22 cellular contexts compared by ENCODE assay signal in the genomic region with DNA sequence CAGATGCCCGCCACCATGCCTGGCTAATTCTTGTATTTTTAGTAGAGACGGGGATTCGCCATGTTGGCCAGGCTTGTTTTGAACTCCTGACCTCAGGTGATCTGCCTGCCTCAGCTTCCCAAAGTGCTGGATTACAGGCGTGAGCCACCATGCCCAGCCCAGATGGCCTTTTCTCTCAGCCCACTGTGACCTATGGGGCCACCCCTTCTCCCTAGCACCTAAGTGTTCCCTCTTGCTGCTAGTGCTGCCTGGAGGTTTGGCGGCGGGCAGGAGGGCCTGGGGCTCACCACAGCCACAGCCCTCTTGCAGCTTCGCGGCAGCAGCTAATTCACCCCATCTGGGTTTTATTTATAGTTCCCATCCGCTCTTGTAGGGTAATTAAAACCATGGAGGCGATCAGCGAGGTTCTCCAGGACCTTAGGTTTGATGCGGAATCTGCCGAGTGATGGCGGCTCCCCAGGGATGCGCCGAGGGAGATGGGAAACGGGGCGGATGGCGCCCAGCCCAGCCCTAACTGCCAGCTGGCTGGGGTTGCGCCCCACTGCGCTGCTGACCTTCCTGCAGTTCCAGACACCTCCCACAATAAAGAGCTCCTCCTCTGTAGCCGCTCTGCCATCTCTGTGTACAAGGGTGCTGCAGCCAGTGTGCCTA. TPM values are rescaled to one million over a fixed set of nuclear protein-coding genes. Genes with fewer than 3 reads are reported as not detected.
DNase-seq lines count a peak whose midpoint lies in the region; ATAC-seq and TF ChIP-seq lines count a peak whose summit lies in the region.
"Had no signal": no experiment of that assay in that cellular context is flagged by ENCODE, and none has a peak within 500 bp of the region (broad histone marks: within the 10 kb centered on the region; RNA-seq: fewer than 3 reads in every experiment).

No MANE protein-coding gene starts in this region.

- peaks cover 0 to 4% (median 0%) of the 10 kb centered on the region in 4 donors for H3K36me3 ChIP-seq in transverse colon

- no peak overlapping the region for H3K27ac ChIP-seq in transverse colon
- H3K27ac ChIP-seq: ascending aorta, coronary artery, epithelial cell of prostate, SJSA1, thoracic aorta had no signal

- TF ChIP-seq EP300 in transverse colon (IDR thresholded peaks at IDR 0.05; ENCODE audit: low read depth): no peak

- TF ChIP-seq CTCF in AG09309 (IDR thresholded peaks at IDR 0.05; ENCODE audit: control insufficient read depth, insufficient read depth, low read depth, low read length, missing control alignments) (no peak), transverse colon (IDR thresholded peaks at IDR 0.05) (no peak)
- TF ChIP-seq CTCF in activated CD8-positive, alpha-beta T cell treated with anti-CD3 and anti-CD28 coated beads for 36 hours (IDR thresholded peaks at IDR 0.05): no peak

- peaks cover 3% of the 10 kb centered on the region for H3K27me3 Mint-ChIP-seq in activated CD8-positive, alpha-beta T cell treated with anti-CD3 and anti-CD28 coated beads for 36 hours
- H3K27me3 Mint-ChIP-seq in immature natural killer cell (ENCODE audit: low read depth in 3 of 3): peaks cover 0 to 9% (median 2%) of the 10 kb centered on the region in 3 donors

- H3K4me3 ChIP-seq in AG09309 (ENCODE audit: control insufficient read depth, low read depth, low read length): no peak overlapping the region
- no peak overlapping the region for H3K4me3 ChIP-seq in transverse colon
- H3K4me3 ChIP-seq: ascending aorta, coronary artery, sigmoid colon, SJSA1, thoracic aorta had no signal

- intact Hi-C loops in activated CD8-positive, alpha-beta T cell treated with anti-CD3 and anti-CD28 coated beads for 36 hours (cut with micrococcal nuclease): loop anchor here (10.0 kb wide), 1 partner anchor 253 kb away; no protein-coding TSS in a partner anchor
- intact Hi-C loops in transverse colon (cut with DNase I; ENCODE audit: low total_unique reads): loop anchor here (5.0 kb wide), 1 partner anchor 255 kb away; no protein-coding TSS in a partner anchor

- no peak for ATAC-seq in activated CD8-positive, alpha-beta T cell treated with anti-CD3 and anti-CD28 coated beads for 36 hours
- no peak for ATAC-seq in GM21447 (IDR thresholded peaks at IDR 0.05; ENCODE audit: unreplicated experiment)

- peaks cover 37% of the 10 kb centered on the region for H3K4me1 Mint-ChIP-seq in activated CD8-positive, alpha-beta T cell treated with anti-CD3 and anti-CD28 coated beads for 36 hours (ENCODE audit: low read depth)
- peaks cover 37 to 46% of the 10 kb centered on the region in 2 donors for H3K4me1 Mint-ChIP-seq in immature natural killer cell

- DNase-seq in AG09309 (ENCODE audit: low read depth) (peak; percentile 27), EH (ENCODE audit: low read depth) (peak; percentile 9), immature natural killer cell (no peak), iPS-NIHi7 (ENCODE audit: extremely low spot score) (no peak), transverse colon (no peak)
- DNase-seq in activated CD8-positive, alpha-beta T cell treated with anti-CD3 and anti-CD28 coated beads for 36 hours: no peak
- no peak for DNase-seq in stimulated activated CD4-positive, alpha-beta T cell treated with anti-CD3 and anti-CD28 coated beads, Interleukin-2, amount 100 ng/mL, for 24 hours
- DNase-seq: activated CD4-positive, alpha-beta T cell treated with anti-CD3 and anti-CD28 coated beads, Interleukin-2, amount 50 U/mL, for 48 hours; DMS153; islet precursor cell; mesendoderm; NCI-H1930; NCI-H510A; nucleus accumbens; sigmoid colon; stimulated activated CD4-positive, alpha-beta T cell treated with anti-CD3 and anti-CD28 coated beads, Interleukin-2, amount 100 ng/mL, for 48 hours had no signal

- in situ Hi-C loops in transverse colon (cut with MboI; ENCODE audit: low pct_ligation_motif_present in 1 of 4, low pct_unique_long_range_greater_than_20kb in 1 of 4, low sequenced_read_pairs in 3 of 4): loop anchor here (10.0 to 25.0 kb wide), 3 partner anchors 130 to 253 kb away; a partner anchor contains a TSS

- CTCF ChIA-PET in activated CD8-positive, alpha-beta T cell treated with anti-CD3 and anti-CD28 coated beads for 36 hours (lab: Charles Lee): interaction anchor here (0.8 to 4.9 kb wide), 4 partner anchors 20 to 395 kb away, joined by 3 to 37 read pairs (median 5); a partner anchor contains a TSS

- POLR2A ChIA-PET in activated CD8-positive, alpha-beta T cell treated with anti-CD3 and anti-CD28 coated beads for 36 hours (lab: Charles Lee): interaction anchor here (1.5 kb wide), 1 partner anchor 164 kb away, joined by 4 read pairs; no protein-coding TSS in a partner anchor

- 85 to 93% methylated on average over 4 to 22 of the region's 22 CpGs for WGBS in transverse colon (ENCODE audit: low coverage in 1 of 2), 2 donors

- peaks cover 14 to 38% (median 28%) of the 10 kb centered on the region in 4 donors for H3K4me1 ChIP-seq in transverse colon

- TF ChIP-seq POLR2A in transverse colon (IDR thresholded peaks at IDR 0.05): no peak

- H3K27ac Mint-ChIP-seq in activated CD8-positive, alpha-beta T cell treated with anti-CD3 and anti-CD28 coated beads for 36 hours: no peak overlapping the region
- H3K27ac Mint-ChIP-seq in immature natural killer cell: peak overlapping the region in 1 of 6 donors; percentile 8

- no peaks in the 10 kb centered on the region for H3K9me3 ChIP-seq in transverse colon
- H3K9me3 ChIP-seq: ascending aorta, sigmoid colon, SJSA1, thoracic aorta had no signal

- H3K27me3 ChIP-seq in transverse colon: peaks cover 17% of the 10 kb centered on the region
- H3K27me3 ChIP-seq: ascending aorta, SJSA1 had no signal

- peaks cover 14% of the 10 kb centered on the region for H3K36me3 Mint-ChIP-seq in activated CD8-positive, alpha-beta T cell treated with anti-CD3 and anti-CD28 coated beads for 36 hours (ENCODE audit: low read depth)
- H3K36me3 Mint-ChIP-seq in immature natural killer cell: no peaks in the 10 kb centered on the region

- H3K4me3 Mint-ChIP-seq in activated CD8-positive, alpha-beta T cell treated with anti-CD3 and anti-CD28 coated beads for 36 hours: peak overlapping the region; percentile 8
- peak overlapping the region in 4 of 5 donors; percentile 21 to 36 (median 26) for H3K4me3 Mint-ChIP-seq in immature natural killer cell

- H3K9me3 Mint-ChIP-seq in activated CD8-positive, alpha-beta T cell treated with anti-CD3 and anti-CD28 coated beads for 36 hours: no peaks in the 10 kb centered on the region
- peaks cover 0 to 1% (median 0%) of the 10 kb centered on the region in 6 donors for H3K9me3 Mint-ChIP-seq in immature natural killer cell

RNA-seq across cellular contexts. Expression of a gene that starts 3.3 kb away (rescaled TPM):
- 10 to 100 TPM; 61.2 to 65.1 TPM for total RNA-seq in activated CD8-positive, alpha-beta T cell treated with anti-CD3 and anti-CD28 coated beads for 36 hours
- polyA plus RNA-seq in immature natural killer cell: 100 to 1,000 TPM; 123 to 175 (median 146) TPM
- total RNA-seq in transverse colon: 100 to 1,000 TPM in 2 of 4 donors, 10 to 100 TPM in 2; 75.1 to 171 (median 121) TPM

RNA-seq across cellular contexts. Expression of a gene that starts 14.7 kb away (rescaled TPM):
- total RNA-seq in activated CD8-positive, alpha-beta T cell treated with anti-CD3 and anti-CD28 coated beads for 36 hours: not detected
- 1 to 10 TPM in 1 of 3 donors, under 1 TPM in 1, not detected in 1; 0.89 to 1.2 TPM for polyA plus RNA-seq in immature natural killer cell
- 10 to 100 TPM in 1 of 4 donors, 1 to 10 TPM in 3; 1.1 to 21.0 (median 6.1) TPM for total RNA-seq in transverse colon

RNA-seq across cellular contexts. Expression of a gene that starts 20.2 kb away (rescaled TPM):
- 1,000 to 10,000 TPM; 1,795 to 1,837 TPM for total RNA-seq in activated CD8-positive, alpha-beta T cell treated with anti-CD3 and anti-CD28 coated beads for 36 hours
- polyA plus RNA-seq in immature natural killer cell: 1,000 to 10,000 TPM in 1 of 3 donors, 100 to 1,000 TPM in 2; 613 to 1,093 (median 997) TPM
- 100 to 1,000 TPM; 421 to 735 (median 566) TPM for total RNA-seq in transverse colon

RNA-seq across cellular contexts. Expression of a gene that starts 20.8 kb away (rescaled TPM):
- not detected for total RNA-seq in activated CD8-positive, alpha-beta T cell treated with anti-CD3 and anti-CD28 coated beads for 36 hours
- polyA plus RNA-seq in immature natural killer cell: not detected
- total RNA-seq in transverse colon: 10 to 100 TPM in 2 of 4 donors, under 1 TPM in 2; 0.48 to 21.7 (median 8.6) TPM
- total RNA-seq: ascending aorta, SJSA1 had no signal

RNA-seq across cellular contexts. Expression of a gene that starts 34.2 kb away (rescaled TPM):
- total RNA-seq in activated CD8-positive, alpha-beta T cell treated with anti-CD3 and anti-CD28 coated beads for 36 hours: 100 to 1,000 TPM; 137 to 142 TPM
- 100 to 1,000 TPM in 1 of 3 donors, 10 to 100 TPM in 2; 85.9 to 134 (median 93.0) TPM for polyA plus RNA-seq in immature natural killer cell
- total RNA-seq in transverse colon: 100 to 1,000 TPM in 2 of 4 donors, 10 to 100 TPM in 2; 62.1 to 195 (median 98.0) TPM

Comparison
In these comparisons a context has a peak if more than half of its experiments do, and no peak if none do; other contexts are left out.
1. DNase-seq: peak in AG09309 (single experiment) and EH (single experiment); none in activated CD8-positive, alpha-beta T cell treated with anti-CD3 and anti-CD28 coated beads for 36 hours (single experiment), immature natural killer cell (0 of 3), iPS-NIHi7 (single experiment), transverse colon (single experiment) and stimulated activated CD4-positive, alpha-beta T cell treated with anti-CD3 and anti-CD28 coated beads, Interleukin-2, amount 100 ng/mL, for 24 hours (0 of 2).